8 cellular contexts compared by ENCODE assay signal in the genomic region with DNA sequence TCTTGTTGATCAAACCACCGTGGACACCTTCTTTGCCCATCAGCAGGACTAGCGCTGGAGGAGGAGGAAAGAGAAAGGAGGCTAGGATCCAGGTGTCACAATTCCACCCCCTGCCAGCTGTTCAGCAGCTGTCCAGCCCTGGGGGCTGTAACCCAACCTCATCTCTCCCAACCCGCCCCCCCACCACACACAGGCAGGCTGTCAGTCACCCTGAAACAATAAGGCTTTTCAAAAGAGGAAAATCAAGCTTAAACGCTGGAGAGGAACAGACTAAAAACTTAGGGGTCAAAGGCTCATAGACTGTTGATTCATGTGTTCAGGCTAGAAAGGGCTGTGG. TPM values are rescaled to one million over a fixed set of nuclear protein-coding genes. Genes with fewer than 3 reads are reported as not detected.
DNase-seq lines count a peak whose midpoint lies in the region; ATAC-seq, FAIRE-seq and TF ChIP-seq lines count a peak whose summit lies in the region.

No MANE protein-coding gene starts in this region.

- no peak for TF ChIP-seq POLR2A in A549 (IDR thresholded peaks at IDR 0.05; ENCODE audit: low read length)
- TF ChIP-seq POLR2A in K562 (conservative IDR thresholded peaks at IDR 0.05) = no peak

- no peak overlapping the region for H2AFZ ChIP-seq in K562 (ENCODE audit: low read depth, low read length)

- H3K4me3 Mint-ChIP-seq in mesothelial cell of epicardium = peak overlapping the region; percentile 93

- peaks cover 42% of the 10 kb centered on the region for H3K4me1 Mint-ChIP-seq in mesothelial cell of epicardium

- H3K27ac Mint-ChIP-seq in mesothelial cell of epicardium = peak overlapping the region; percentile 93

- TF ChIP-seq CTCF in A549 (IDR thresholded peaks at IDR 0.05) (no peak), HEK293 (tag by site-specific recombination; IDR thresholded peaks at IDR 0.05) (no peak), K562 (IDR thresholded peaks at IDR 0.05 in 2 of 3, conservative IDR thresholded peaks at IDR 0.05 in 1 of 3; ENCODE audit: insufficient read depth in 2 of 3, low read depth in 1 of 3, low read length in 3 of 3) (no peak), mesothelial cell of epicardium (IDR thresholded peaks at IDR 0.05; ENCODE audit: unreplicated experiment) (no peak)

- TF ChIP-seq EP300 in A549 (IDR thresholded peaks at IDR 0.05) (no peak), K562 (IDR thresholded peaks at IDR 0.05; ENCODE audit: low read length) (no peak)

- H3K36me3 ChIP-seq in HEK293 (ENCODE audit: control insufficient read depth in 2 of 2, insufficient read depth in 1 of 2, low read length in 2 of 2) = peaks cover 38 to 60% of the 10 kb centered on the region in 2 experiments
- peaks cover 65% of the 10 kb centered on the region for H3K36me3 ChIP-seq in K562 (ENCODE audit: control insufficient read depth, insufficient read depth, low read length)

- no TSS peak for BruUV-seq in K562 (replicated peaks; lab: Mats Ljungman, UMichigan)

- H3K27me3 Mint-ChIP-seq in mesothelial cell of epicardium (ENCODE audit: low read depth) = no peaks in the 10 kb centered on the region

- peak overlapping the region; percentile 99 for H3K4me2 ChIP-seq in A549
- H3K4me2 ChIP-seq in K562 (ENCODE audit: insufficient read depth, low read length) = peak overlapping the region; percentile 93

- intact Hi-C loops in K562 (cut with micrococcal nuclease) = loop anchor here (1.0 kb wide), 1 partner anchor 21 kb away; a partner anchor contains a TSS

- H3K79me2 ChIP-seq in K562 (ENCODE audit: control insufficient read depth, insufficient read depth, low read length) = peaks cover 83% of the 10 kb centered on the region

- peak overlapping the region; percentile 50 to 97; a peak in 3 of 4 replicates for H3K9ac ChIP-seq in K562 (ENCODE audit: insufficient read depth in 1 of 2, low read depth in 2 of 2, low read length in 2 of 2)

- no peaks in the 10 kb centered on the region for H3K9me3 ChIP-seq in A549
- H3K9me3 ChIP-seq in HEK293 (ENCODE audit: control insufficient read depth, insufficient read depth, low read depth, low read length) = no peaks in the 10 kb centered on the region
- H3K9me3 ChIP-seq in K562 (replicated peaks; ENCODE audit: control insufficient read depth, insufficient read depth, low read depth, low read length) = no peaks in the 10 kb centered on the region

- 4% methylated on average over 4 of the region's 4 CpGs for WGBS in A549 (ENCODE audit: missing lambda C conversion rate)
- 10% methylated on average over 3 of the region's 4 CpGs for WGBS in K562 (ENCODE audit: insufficient coverage, low coverage, missing lambda C conversion rate)

- peak overlapping the region; percentile 98 for H3K4me3 ChIP-seq in A549
- no peak overlapping the region for H3K4me3 ChIP-seq in HEK293 (ENCODE audit: low read depth, low read length)
- H3K4me3 ChIP-seq in K562 = peak overlapping the region; percentile 97

- H3K36me3 Mint-ChIP-seq in mesothelial cell of epicardium = peaks cover 8% of the 10 kb centered on the region

- H3K4me1 ChIP-seq in A549 (peaks cover 59% of the 10 kb centered on the region), HEK293 (ENCODE audit: control insufficient read depth, insufficient read depth, low read length) (peaks cover 24% of the 10 kb centered on the region), K562 (replicated peaks in 1 of 2; ENCODE audit: control insufficient read depth in 2 of 2, insufficient read depth in 2 of 2, low read length in 2 of 2) (peaks cover 24 to 37% of the 10 kb centered on the region in 2 experiments)

- ATAC-seq in A549 (no peak), K562 (no peak), HG03469 (IDR thresholded peaks at IDR 0.05; ENCODE audit: unreplicated experiment) (no peak)

- POLR2A ChIA-PET in A549 (lab: Yijun Ruan, JAX) (interaction anchor here (5.3 kb wide), 1 partner anchor 21 kb away, joined by 67 read pairs; a partner anchor contains a TSS), HEK293 (lab: Yijun Ruan, JAX) (interaction anchor here (0.6 to 17.9 kb wide), 6 partner anchors 12 to 381 kb away, joined by 3 to 358 read pairs (median 4); a partner anchor contains a TSS), K562 (lab: Yijun Ruan, JAX) (interaction anchor here (0.6 to 3.2 kb wide), 4 partner anchors 17 to 813 kb away, joined by 3 to 21 read pairs (median 3); a partner anchor contains a TSS)

- no peaks in the 10 kb centered on the region for H3K9me1 ChIP-seq in K562 (ENCODE audit: control insufficient read depth, insufficient read depth, low read length)

- no peak for FAIRE-seq in A549 (lab: Jason Lieb, UNC)
- FAIRE-seq in K562 (lab: Jason Lieb, UNC) = no peak

- no peaks in the 10 kb centered on the region for H3K27me3 ChIP-seq in K562 (ENCODE audit: control insufficient read depth in 2 of 2, insufficient read depth in 2 of 2, low read length in 2 of 2)

- H3K9me3 Mint-ChIP-seq in mesothelial cell of epicardium = no peaks in the 10 kb centered on the region

- TF ChIP-seq RAD21 in A549 (conservative IDR thresholded peaks at IDR 0.05 in 1 of 2, IDR thresholded peaks at IDR 0.05 in 1 of 2) (no peak), K562 (CRISPR knock-in tag; conservative IDR thresholded peaks at IDR 0.05 in 1 of 2, IDR thresholded peaks at IDR 0.05 in 1 of 2) (no peak)

- no peak for DNase-seq in A549 (ENCODE audit: low read depth in 1 of 2, low spot score in 1 of 2)
- no peak for DNase-seq in K562 (ENCODE audit: extremely low read depth in 1 of 4, low spot score in 3 of 4)
- DNase-seq in mesothelial cell of epicardium (ENCODE audit: low spot score in 2 of 2, unreplicated experiment in 2 of 2) = no peak
- DNase-seq in stimulated activated CD4-positive, alpha-beta T cell treated with anti-CD3 and anti-CD28 coated beads, Interleukin-2, amount 100 ng/mL, for 48 hours = no peak
- no peak for DNase-seq in SW480 (ENCODE audit: low spot score)
- DNase-seq in H4 (ENCODE audit: low spot score) = no peak

- H3K27ac ChIP-seq in A549 (peak overlapping the region; percentile 99), HEK293 (ENCODE audit: extremely low read depth, low read depth, low read length) (peak overlapping the region; percentile 99), K562 (ENCODE audit: extremely low read depth, low read depth, low read length) (peak overlapping the region; percentile 98)

- in situ Hi-C loops in K562 (cut with MboI) = no loop called here

- H4K20me1 ChIP-seq in K562 (replicated peaks; ENCODE audit: control insufficient read depth, insufficient read depth, low read length) = peaks cover 22% of the 10 kb centered on the region

- CTCF ChIA-PET in A549 (lab: Yijun Ruan, JAX) (interaction anchor here (1.4 to 3.7 kb wide), 4 partner anchors 16 to 41 kb away, joined by 4 to 17 read pairs (median 8); a partner anchor contains a TSS), HEK293 (lab: Yijun Ruan, JAX) (interaction anchor here (0.6 to 2.5 kb wide), 6 partner anchors 37 to 264 kb away, joined by 3 to 11 read pairs (median 4); a partner anchor contains a TSS), K562 (lab: Yijun Ruan, JAX; ENCODE audit: low intra/inter-chr PET ratio) (no interaction called here)

RNA-seq across cellular contexts. Expression of a gene that starts 2.4 kb away (rescaled TPM):
- 1,417 and 1,732 TPM in 2 replicates for polyA plus RNA-seq in A549 (2011; rRNA removed)
- 3,514 and 3,904 TPM in 2 replicates for polyA plus RNA-seq in A549 (2012; cell fraction: cytosol; rRNA removed)
- polyA plus RNA-seq in A549 (2012; cell fraction: nucleus; rRNA removed) = 1,698 and 2,342 TPM in 2 replicates
- 3,195 to 3,341 TPM (median 3,230 TPM) in 3 replicates for polyA plus RNA-seq in A549 (2017; fragmentation: RNase III; extraction: RNeasy Plus Mini Kit Qiagen cat#74134 plus additional on column Dnase treatment)
- polyA minus RNA-seq in A549 (2011; rRNA and poly(A)+ RNA removed) = 1,279 and 1,360 TPM in 2 replicates
- 80.0 and 142 TPM in 2 replicates for total RNA-seq in K562 (2011; cell fraction: chromatin; rRNA removed; ENCODE audit: low replicate concordance)
- total RNA-seq in K562 (2011; cell fraction: nucleolus; rRNA removed) = 149 and 155 TPM in 2 replicates
- total RNA-seq in K562 (2011; cell fraction: nucleoplasm; rRNA removed) = 146 and 190 TPM in 2 replicates
- 1,086 and 1,479 TPM in 2 replicates for total RNA-seq in K562 (2014; rRNA removed)
- total RNA-seq in K562 (2014; rRNA removed; fragmentation: Illumina TruSeq; extraction: Trizol) = 307 and 327 TPM in 2 replicates
- total RNA-seq in K562 (2015; rRNA removed; fragmentation: Illumina TruSeq; extraction: Trizol) = 456 and 466 TPM in 2 replicates
- total RNA-seq in K562 (2021) = 787 and 792 TPM in 2 replicates
- 382 and 556 TPM in 2 replicates for polyA plus RNA-seq in K562 (2011; rRNA removed)
- 759 and 962 TPM in 2 replicates for polyA plus RNA-seq in K562 (2011; cell fraction: cytosol; rRNA removed)
- 352 and 419 TPM in 2 replicates for polyA plus RNA-seq in K562 (2011; cell fraction: nucleus; rRNA removed)
- polyA plus RNA-seq in K562 (2012) = 697 and 1,149 TPM in 2 replicates
- 776 and 901 TPM in 2 replicates for polyA plus RNA-seq in K562 (2014; fragmentation: Illumina TruSeq; extraction: Trizol)
- polyA plus RNA-seq in K562 (2014; fragmentation: Nextera tagmentation; extraction: Ambion mirVana) = 10 to 100 TPM; 60.5 to 88.0 TPM
- polyA plus RNA-seq in K562 (2014; rRNA removed) = 879 and 1,059 TPM in 2 replicates
- polyA minus RNA-seq in K562 (2011; rRNA and poly(A)+ RNA removed) = 233 and 265 TPM in 2 replicates
- polyA minus RNA-seq in K562 (2011; cell fraction: cytosol; rRNA and poly(A)+ RNA removed) = 518 and 865 TPM in 2 replicates
- 109 and 151 TPM in 2 replicates for polyA minus RNA-seq in K562 (2011; cell fraction: nucleus; rRNA and poly(A)+ RNA removed)
- 357 to 377 TPM (median 370 TPM) in 3 replicates for total RNA-seq in mesothelial cell of epicardium
- 738 and 894 TPM in 2 replicates for total RNA-seq in H4 (2014; rRNA removed; shearing (Covaris generic))

RNA-seq across cellular contexts. Expression of a gene that starts 5.0 kb away (rescaled TPM):
- polyA plus RNA-seq in A549 (2011; rRNA removed) = 52.5 and 53.5 TPM in 2 replicates
- 56.8 and 60.6 TPM in 2 replicates for polyA plus RNA-seq in A549 (2012; cell fraction: cytosol; rRNA removed)
- 195 and 252 TPM in 2 replicates for polyA plus RNA-seq in A549 (2012; cell fraction: nucleus; rRNA removed)
- polyA plus RNA-seq in A549 (2017; fragmentation: RNase III; extraction: RNeasy Plus Mini Kit Qiagen cat#74134 plus additional on column Dnase treatment) = 79.0 to 109 TPM (median 102 TPM) in 3 replicates
- 35.8 and 39.2 TPM in 2 replicates for polyA minus RNA-seq in A549 (2011; rRNA and poly(A)+ RNA removed)
- 32.5 and 71.2 TPM in 2 replicates for total RNA-seq in K562 (2011; cell fraction: chromatin; rRNA removed; ENCODE audit: low replicate concordance)
- total RNA-seq in K562 (2011; cell fraction: nucleolus; rRNA removed) = 31.6 and 45.9 TPM in 2 replicates
- 30.1 and 40.7 TPM in 2 replicates for total RNA-seq in K562 (2011; cell fraction: nucleoplasm; rRNA removed)
- 7.1 and 8.3 TPM in 2 replicates for total RNA-seq in K562 (2014; rRNA removed)
- 2.4 and 5.7 TPM in 2 replicates for total RNA-seq in K562 (2014; rRNA removed; fragmentation: Illumina TruSeq; extraction: Trizol)
- total RNA-seq in K562 (2015; rRNA removed; fragmentation: Illumina TruSeq; extraction: Trizol) = 5.6 and 5.9 TPM in 2 replicates
- total RNA-seq in K562 (2021) = 10.8 and 13.6 TPM in 2 replicates
- polyA plus RNA-seq in K562 (2011; rRNA removed) = 15.4 and 15.5 TPM in 2 replicates
- 12.6 and 14.8 TPM in 2 replicates for polyA plus RNA-seq in K562 (2011; cell fraction: cytosol; rRNA removed)
- 140 and 201 TPM in 2 replicates for polyA plus RNA-seq in K562 (2011; cell fraction: nucleus; rRNA removed)
- polyA plus RNA-seq in K562 (2012) = 16.9 and 27.2 TPM in 2 replicates
- 9.9 and 10.5 TPM in 2 replicates for polyA plus RNA-seq in K562 (2014; fragmentation: Illumina TruSeq; extraction: Trizol)
- polyA plus RNA-seq in K562 (2014; fragmentation: Nextera tagmentation; extraction: Ambion mirVana) = 10 to 100 TPM in 1 of 2 experiments, 1 to 10 TPM in 1; 6.3 to 12.5 TPM
- 17.2 and 18.4 TPM in 2 replicates for polyA plus RNA-seq in K562 (2014; rRNA removed)
- polyA minus RNA-seq in K562 (2011; rRNA and poly(A)+ RNA removed) = 5.1 and 10.0 TPM in 2 replicates
- 6.4 and 10.6 TPM in 2 replicates for polyA minus RNA-seq in K562 (2011; cell fraction: cytosol; rRNA and poly(A)+ RNA removed)
- polyA minus RNA-seq in K562 (2011; cell fraction: nucleus; rRNA and poly(A)+ RNA removed) = 13.9 and 15.6 TPM in 2 replicates
- total RNA-seq in mesothelial cell of epicardium = 21.2 to 25.3 TPM (median 22.4 TPM) in 3 replicates
- total RNA-seq in H4 (2014; rRNA removed; shearing (Covaris generic)) = 1.7 and 4.7 TPM in 2 replicates

RNA-seq across cellular contexts. Expression of a gene that starts 5.8 kb away (rescaled TPM):
- polyA plus RNA-seq in A549 (2011; rRNA removed) (98.7 and 110 TPM in 2 replicates), A549 (2017; fragmentation: RNase III; extraction: RNeasy Plus Mini Kit Qiagen cat#74134 plus additional on column Dnase treatment) (83.9 to 93.7 TPM (median 86.4 TPM) in 3 replicates), K562 (2011; rRNA removed) (45.5 and 52.4 TPM in 2 replicates), K562 (2014; fragmentation: Illumina TruSeq; extraction: Trizol) (120 and 143 TPM in 2 replicates), K562 (2014; fragmentation: Nextera tagmentation; extraction: Ambion mirVana) (10 to 100 TPM; 16.5 to 21.9 TPM), K562 (2014; rRNA removed) (47.3 and 53.3 TPM in 2 replicates)
- polyA plus RNA-seq in A549 (2012; cell fraction: cytosol; rRNA removed) = 99.0 and 115 TPM in 2 replicates
- polyA plus RNA-seq in A549 (2012; cell fraction: nucleus; rRNA removed) = 101 and 111 TPM in 2 replicates
- 92.2 and 126 TPM in 2 replicates for polyA minus RNA-seq in A549 (2011; rRNA and poly(A)+ RNA removed)
- 76.6 and 157 TPM in 2 replicates for total RNA-seq in K562 (2011; cell fraction: chromatin; rRNA removed; ENCODE audit: low replicate concordance)
- 107 and 116 TPM in 2 replicates for total RNA-seq in K562 (2011; cell fraction: nucleolus; rRNA removed)
- 95.0 and 98.1 TPM in 2 replicates for total RNA-seq in K562 (2011; cell fraction: nucleoplasm; rRNA removed)
- total RNA-seq in K562 (2014; rRNA removed) (27.0 and 41.6 TPM in 2 replicates), K562 (2014; rRNA removed; fragmentation: Illumina TruSeq; extraction: Trizol) (41.0 and 50.0 TPM in 2 replicates), K562 (2015; rRNA removed; fragmentation: Illumina TruSeq; extraction: Trizol) (42.6 and 43.0 TPM in 2 replicates), K562 (2021) (60.5 and 61.6 TPM in 2 replicates), mesothelial cell of epicardium (72.3 to 74.6 TPM (median 73.1 TPM) in 3 replicates)
- 102 and 127 TPM in 2 replicates for polyA plus RNA-seq in K562 (2011; cell fraction: cytosol; rRNA removed)
- 141 and 155 TPM in 2 replicates for polyA plus RNA-seq in K562 (2011; cell fraction: nucleus; rRNA removed)
- polyA plus RNA-seq in K562 (2012) = 66.0 and 75.9 TPM in 2 replicates
- 42.0 and 44.8 TPM in 2 replicates for polyA minus RNA-seq in K562 (2011; rRNA and poly(A)+ RNA removed)
- 37.9 and 38.2 TPM in 2 replicates for polyA minus RNA-seq in K562 (2011; cell fraction: cytosol; rRNA and poly(A)+ RNA removed)
- polyA minus RNA-seq in K562 (2011; cell fraction: nucleus; rRNA and poly(A)+ RNA removed) = 25.8 and 33.4 TPM in 2 replicates
- 15.1 and 17.3 TPM in 2 replicates for total RNA-seq in H4 (2014; rRNA removed; shearing (Covaris generic))

RNA-seq across cellular contexts. Expression of a gene that starts 6.1 kb away (rescaled TPM):
- 60.2 and 64.4 TPM in 2 replicates for polyA plus RNA-seq in A549 (2011; rRNA removed)
- polyA plus RNA-seq in A549 (2012; cell fraction: cytosol; rRNA removed) = 141 and 164 TPM in 2 replicates
- 186 and 187 TPM in 2 replicates for polyA plus RNA-seq in A549 (2012; cell fraction: nucleus; rRNA removed)
- polyA plus RNA-seq in A549 (2017; fragmentation: RNase III; extraction: RNeasy Plus Mini Kit Qiagen cat#74134 plus additional on column Dnase treatment) = 64.4 to 69.2 TPM (median 67.9 TPM) in 3 replicates
- 72.7 and 84.1 TPM in 2 replicates for polyA minus RNA-seq in A549 (2011; rRNA and poly(A)+ RNA removed)
- 15.6 and 45.9 TPM in 2 replicates for total RNA-seq in K562 (2011; cell fraction: chromatin; rRNA removed; ENCODE audit: low replicate concordance)
- total RNA-seq in K562 (2011; cell fraction: nucleolus; rRNA removed) = 50.2 and 54.3 TPM in 2 replicates
- 25.9 and 26.0 TPM in 2 replicates for total RNA-seq in K562 (2011; cell fraction: nucleoplasm; rRNA removed)
- 35.4 and 55.1 TPM in 2 replicates for total RNA-seq in K562 (2014; rRNA removed)
- 10.8 and 15.8 TPM in 2 replicates for total RNA-seq in K562 (2014; rRNA removed; fragmentation: Illumina TruSeq; extraction: Trizol)
- 31.0 and 32.9 TPM in 2 replicates for total RNA-seq in K562 (2015; rRNA removed; fragmentation: Illumina TruSeq; extraction: Trizol)
- 56.7 and 58.5 TPM in 2 replicates for total RNA-seq in K562 (2021)
- 22.8 and 36.0 TPM in 2 replicates for polyA plus RNA-seq in K562 (2011; rRNA removed)
- 42.8 and 67.8 TPM in 2 replicates for polyA plus RNA-seq in K562 (2011; cell fraction: cytosol; rRNA removed)
- polyA plus RNA-seq in K562 (2011; cell fraction: nucleus; rRNA removed) = 44.1 and 62.7 TPM in 2 replicates
- 50.7 and 62.8 TPM in 2 replicates for polyA plus RNA-seq in K562 (2012)
- polyA plus RNA-seq in K562 (2014; fragmentation: Illumina TruSeq; extraction: Trizol) = 56.3 and 57.2 TPM in 2 replicates
- polyA plus RNA-seq in K562 (2014; fragmentation: Nextera tagmentation; extraction: Ambion mirVana) = 10 to 100 TPM in 1 of 2 experiments, 1 to 10 TPM in 1; 3.1 to 11.0 TPM
- 38.5 and 49.8 TPM in 2 replicates for polyA plus RNA-seq in K562 (2014; rRNA removed)
- 11.8 and 16.7 TPM in 2 replicates for polyA minus RNA-seq in K562 (2011; rRNA and poly(A)+ RNA removed)
- polyA minus RNA-seq in K562 (2011; cell fraction: cytosol; rRNA and poly(A)+ RNA removed) = 15.2 and 16.9 TPM in 2 replicates
- 31.1 and 38.8 TPM in 2 replicates for polyA minus RNA-seq in K562 (2011; cell fraction: nucleus; rRNA and poly(A)+ RNA removed)
- 52.5 to 54.2 TPM (median 53.9 TPM) in 3 replicates for total RNA-seq in mesothelial cell of epicardium
- 64.1 and 70.8 TPM in 2 replicates for total RNA-seq in H4 (2014; rRNA removed; shearing (Covaris generic))

RNA-seq across cellular contexts. Expression of a gene that starts 13.8 kb away (rescaled TPM):
- polyA plus RNA-seq in A549 (2011; rRNA removed) (not detected in 2 replicates), A549 (2017; fragmentation: RNase III; extraction: RNeasy Plus Mini Kit Qiagen cat#74134 plus additional on column Dnase treatment) (not detected in 3 replicates), K562 (2011; rRNA removed) (not detected in 2 replicates), K562 (2014; fragmentation: Illumina TruSeq; extraction: Trizol) (not detected in 2 replicates), K562 (2014; fragmentation: Nextera tagmentation; extraction: Ambion mirVana) (under 1 TPM in 1 of 2 experiments, not detected in 1; 0.01 TPM), K562 (2014; rRNA removed) (not detected in 2 replicates)
- polyA plus RNA-seq in A549 (2012; cell fraction: cytosol; rRNA removed) = not detected in 2 replicates
- not detected in 2 replicates for polyA plus RNA-seq in A549 (2012; cell fraction: nucleus; rRNA removed)
- not detected in 2 replicates for polyA minus RNA-seq in A549 (2011; rRNA and poly(A)+ RNA removed)
- total RNA-seq in K562 (2011; cell fraction: chromatin; rRNA removed; ENCODE audit: low replicate concordance) = not detected in 2 replicates
- not detected in 2 replicates for total RNA-seq in K562 (2011; cell fraction: nucleolus; rRNA removed)
- total RNA-seq in K562 (2011; cell fraction: nucleoplasm; rRNA removed) = not detected in 2 replicates
- total RNA-seq in K562 (2014; rRNA removed) (not detected in 2 replicates), K562 (2014; rRNA removed; fragmentation: Illumina TruSeq; extraction: Trizol) (not detected in 2 replicates), K562 (2015; rRNA removed; fragmentation: Illumina TruSeq; extraction: Trizol) (not detected in 2 replicates), K562 (2021) (not detected in 2 replicates), mesothelial cell of epicardium (not detected in 3 replicates)
- not detected in 2 replicates for polyA plus RNA-seq in K562 (2011; cell fraction: cytosol; rRNA removed)
- polyA plus RNA-seq in K562 (2011; cell fraction: nucleus; rRNA removed) = not detected in 2 replicates
- 0.44 and 0.94 TPM in 2 replicates for polyA plus RNA-seq in K562 (2012)
- polyA minus RNA-seq in K562 (2011; rRNA and poly(A)+ RNA removed) = not detected in 2 replicates
- not detected in 2 replicates for polyA minus RNA-seq in K562 (2011; cell fraction: cytosol; rRNA and poly(A)+ RNA removed)
- not detected in 2 replicates for polyA minus RNA-seq in K562 (2011; cell fraction: nucleus; rRNA and poly(A)+ RNA removed)
- not detected in 2 replicates for total RNA-seq in H4 (2014; rRNA removed; shearing (Covaris generic))
